ENCODE assay signal across 8 cellular contexts in the genomic region with DNA sequence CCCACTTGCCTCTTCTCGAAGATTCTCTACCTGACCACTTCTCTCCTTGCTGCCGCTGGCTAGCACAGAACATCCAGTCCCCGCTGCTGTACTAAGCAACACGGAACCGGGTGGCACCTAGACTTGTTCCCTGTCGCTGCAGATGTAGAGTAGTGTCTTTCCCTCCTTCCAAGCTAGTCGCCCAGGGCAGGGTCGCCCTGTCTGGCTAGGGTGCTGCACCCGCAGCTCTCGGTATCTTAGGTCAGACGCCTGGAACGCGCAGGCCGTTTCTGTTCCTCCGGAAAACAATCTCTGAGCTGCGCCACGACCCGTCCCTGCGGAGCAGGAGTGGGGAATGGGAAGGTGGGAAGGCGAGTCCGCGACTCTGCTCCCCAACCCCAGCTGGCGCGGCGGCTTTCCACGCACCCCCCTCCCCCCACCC. TPM values are rescaled to one million over a fixed set of nuclear protein-coding genes. Genes with fewer than 3 reads are reported as not detected.
DNase-seq lines count a peak whose midpoint lies in the region; ATAC-seq and TF ChIP-seq lines count a peak whose summit lies in the region.

No MANE protein-coding gene starts in this region.

- TF ChIP-seq CTCF in Caco-2 (IDR thresholded peaks at IDR 0.05; ENCODE audit: insufficient read depth in 1 of 2, low read depth in 1 of 2, low read length in 1 of 2, severe bottlenecking in 1 of 2, unreplicated experiment in 1 of 2) (no peak), brain (conservative IDR thresholded peaks at IDR 0.05) (no peak), liver (IDR thresholded peaks at IDR 0.05; ENCODE audit: low read depth, low read length, missing input control) (no peak)

- DNase-seq in Caco-2 = peak in 1 of 2 experiments; percentile 39
- DNase-seq in superior temporal gyrus (ENCODE audit: extremely low spot score) = peak; percentile 31

- H3K27ac Mint-ChIP-seq in Caco-2 (ENCODE audit: unreplicated experiment) (peak overlapping the region; percentile 40), brain (peak overlapping the region; percentile 45 to 86 (median 82))

- 1% methylated on average over 26 of the region's 26 CpGs for WGBS in liver

- H3K4me3 ChIP-seq in Caco-2 (ENCODE audit: low read depth, low read length) = peak overlapping the region; percentile 66
- peak overlapping the region; percentile 81 to 91 (median 91) for H3K4me3 ChIP-seq in liver (ENCODE audit: low read depth in 1 of 3, low read length in 3 of 3)

- ATAC-seq in HG03045 (IDR thresholded peaks at IDR 0.05; ENCODE audit: unreplicated experiment) (no peak), GM19455 (IDR thresholded peaks at IDR 0.05; ENCODE audit: unreplicated experiment) (no peak), HG02840 (IDR thresholded peaks at IDR 0.05; ENCODE audit: low FRiP score, unreplicated experiment) (no peak)

- peaks cover 18% of the 10 kb centered on the region for H3K4me1 Mint-ChIP-seq in Caco-2 (ENCODE audit: low read depth, unreplicated experiment)
- peaks cover 48% of the 10 kb centered on the region for H3K4me1 Mint-ChIP-seq in brain

- H3K9me3 Mint-ChIP-seq in Caco-2 (ENCODE audit: unreplicated experiment) (no peaks in the 10 kb centered on the region), brain (no peaks in the 10 kb centered on the region)

- peaks cover 1% of the 10 kb centered on the region; the same call in 1 of the 2 replicates for H3K36me3 ChIP-seq in Caco-2 (ENCODE audit: control insufficient read depth, insufficient read depth, low read length)
- no peaks in the 10 kb centered on the region for H3K36me3 ChIP-seq in KOPT-K1 (ENCODE audit: insufficient read depth, low read length)
- peaks cover 0 to 3% (median 1%) of the 10 kb centered on the region in 4 donors for H3K36me3 ChIP-seq in liver (ENCODE audit: control insufficient read depth in 4 of 4, insufficient read depth in 3 of 4, low read depth in 1 of 4, low read length in 3 of 4)

- H3K27me3 Mint-ChIP-seq in Caco-2 (ENCODE audit: insufficient read depth, unreplicated experiment) (no peaks in the 10 kb centered on the region), brain (peaks cover 12% of the 10 kb centered on the region)

- H3K4me3 Mint-ChIP-seq in Caco-2 (ENCODE audit: unreplicated experiment) (peak overlapping the region; percentile 75), brain (peak overlapping the region; percentile 88 to 94 (median 90))

- intact Hi-C loops in Caco-2 (cut with micrococcal nuclease; ENCODE audit: unreplicated experiment) = loop anchor here (1.0 kb wide), 1 partner anchor 36 kb away; no protein-coding TSS in a partner anchor

- peak overlapping the region; percentile 55 to 70 for H3K9ac ChIP-seq in liver (ENCODE audit: low read depth in 1 of 2, low read length in 2 of 2)

- TSS peak; percentile 44 for BruUV-seq in Caco-2 (replicated peaks; lab: Mats Ljungman, UMichigan)

- H3K27ac ChIP-seq in KOPT-K1 (ENCODE audit: low read depth, low read length, poor library complexity, severe bottlenecking) = peak overlapping the region; percentile 35
- H3K27ac ChIP-seq in liver (ENCODE audit: low read depth in 1 of 2, low read length in 2 of 2) = peak overlapping the region; percentile 96 to 99

- H3K9me3 ChIP-seq in Caco-2 = no peaks in the 10 kb centered on the region
- no peaks in the 10 kb centered on the region for H3K9me3 ChIP-seq in KOPT-K1 (ENCODE audit: insufficient read depth, low read length, poor library complexity, severe bottlenecking)
- H3K9me3 ChIP-seq in liver (ENCODE audit: control insufficient read depth in 4 of 4, low read length in 3 of 4) = no peaks in the 10 kb centered on the region

- H3K27me3 ChIP-seq in Caco-2 (replicated peaks; ENCODE audit: control insufficient read depth, insufficient read depth, low read length) = no peaks in the 10 kb centered on the region
- no peaks in the 10 kb centered on the region for H3K27me3 ChIP-seq in liver (ENCODE audit: control insufficient read depth in 4 of 4, insufficient read depth in 4 of 4, low read length in 3 of 4)

- H3K4me1 ChIP-seq in Caco-2 (peaks cover 40% of the 10 kb centered on the region), liver (ENCODE audit: control insufficient read depth in 4 of 4, insufficient read depth in 4 of 4, low read length in 3 of 4) (peaks cover 20 to 48% (median 40%) of the 10 kb centered on the region in 4 donors)

- POLR2A ChIA-PET in Caco-2 (lab: Charles Lee) = interaction anchor here (0.5 to 1.5 kb wide), 11 partner anchors 10 to 1636 kb away, joined by 3 to 13 read pairs (median 6); a partner anchor contains a TSS

- H3K36me3 Mint-ChIP-seq in Caco-2 (ENCODE audit: insufficient read depth, unreplicated experiment) (peaks cover 14% of the 10 kb centered on the region), brain (no peaks in the 10 kb centered on the region)

- no peak for TF ChIP-seq RAD21 in liver (IDR thresholded peaks at IDR 0.05)

- CTCF ChIA-PET in Caco-2 (lab: Charles Lee) = interaction anchor here (0.6 to 2.4 kb wide), 11 partner anchors 7 to 570 kb away, joined by 3 to 18 read pairs (median 6); a partner anchor contains a TSS

TF ChIP-seq in liver, 16 proteins besides CTCF, POLR2A, EP300 and RAD21:
- TF ChIP-seq SP1 (IDR thresholded peaks at IDR 0.05) (peak; percentile 5), HNF4A (conservative IDR thresholded peaks at IDR 0.05) (no peak), YY1 (IDR thresholded peaks at IDR 0.05) (no peak), TAF1 (conservative IDR thresholded peaks at IDR 0.05) (no peak), NR2F2 (IDR thresholded peaks at IDR 0.05) (peak; percentile 13), FOXA2 (IDR thresholded peaks at IDR 0.05) (no peak), JUND (IDR thresholded peaks at IDR 0.05) (no peak), EGR1 (IDR thresholded peaks at IDR 0.05; ENCODE audit: low read depth in 2 of 2) (no peak), RXRA (IDR thresholded peaks at IDR 0.05) (no peak), FOXA1 (IDR thresholded peaks at IDR 0.05) (no peak), GABPA (IDR thresholded peaks at IDR 0.05 in 1 of 2, conservative IDR thresholded peaks at IDR 0.05 in 1 of 2) (no peak), HNF4G (IDR thresholded peaks at IDR 0.05) (no peak)
- TF ChIP-seq, protein P1, sequence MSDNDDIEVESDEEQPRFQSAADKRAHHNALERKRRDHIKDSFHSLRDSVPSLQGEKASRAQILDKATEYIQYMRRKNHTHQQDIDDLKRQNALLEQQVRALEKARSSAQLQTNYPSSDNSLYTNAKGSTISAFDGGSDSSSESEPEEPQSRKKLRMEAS (IDR thresholded peaks at IDR 0.05) = no peak
- TF ChIP-seq, protein P2, sequence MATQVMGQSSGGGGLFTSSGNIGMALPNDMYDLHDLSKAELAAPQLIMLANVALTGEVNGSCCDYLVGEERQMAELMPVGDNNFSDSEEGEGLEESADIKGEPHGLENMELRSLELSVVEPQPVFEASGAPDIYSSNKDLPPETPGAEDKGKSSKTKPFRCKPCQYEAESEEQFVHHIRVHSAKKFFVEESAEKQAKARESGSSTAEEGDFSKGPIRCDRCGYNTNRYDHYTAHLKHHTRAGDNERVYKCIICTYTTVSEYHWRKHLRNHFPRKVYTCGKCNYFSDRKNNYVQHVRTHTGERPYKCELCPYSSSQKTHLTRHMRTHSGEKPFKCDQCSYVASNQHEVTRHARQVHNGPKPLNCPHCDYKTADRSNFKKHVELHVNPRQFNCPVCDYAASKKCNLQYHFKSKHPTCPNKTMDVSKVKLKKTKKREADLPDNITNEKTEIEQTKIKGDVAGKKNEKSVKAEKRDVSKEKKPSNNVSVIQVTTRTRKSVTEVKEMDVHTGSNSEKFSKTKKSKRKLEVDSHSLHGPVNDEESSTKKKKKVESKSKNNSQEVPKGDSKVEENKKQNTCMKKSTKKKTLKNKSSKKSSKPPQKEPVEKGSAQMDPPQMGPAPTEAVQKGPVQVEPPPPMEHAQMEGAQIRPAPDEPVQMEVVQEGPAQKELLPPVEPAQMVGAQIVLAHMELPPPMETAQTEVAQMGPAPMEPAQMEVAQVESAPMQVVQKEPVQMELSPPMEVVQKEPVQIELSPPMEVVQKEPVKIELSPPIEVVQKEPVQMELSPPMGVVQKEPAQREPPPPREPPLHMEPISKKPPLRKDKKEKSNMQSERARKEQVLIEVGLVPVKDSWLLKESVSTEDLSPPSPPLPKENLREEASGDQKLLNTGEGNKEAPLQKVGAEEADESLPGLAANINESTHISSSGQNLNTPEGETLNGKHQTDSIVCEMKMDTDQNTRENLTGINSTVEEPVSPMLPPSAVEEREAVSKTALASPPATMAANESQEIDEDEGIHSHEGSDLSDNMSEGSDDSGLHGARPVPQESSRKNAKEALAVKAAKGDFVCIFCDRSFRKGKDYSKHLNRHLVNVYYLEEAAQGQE (IDR thresholded peaks at IDR 0.05) = peak; percentile 9
- TF ChIP-seq, protein P3, sequence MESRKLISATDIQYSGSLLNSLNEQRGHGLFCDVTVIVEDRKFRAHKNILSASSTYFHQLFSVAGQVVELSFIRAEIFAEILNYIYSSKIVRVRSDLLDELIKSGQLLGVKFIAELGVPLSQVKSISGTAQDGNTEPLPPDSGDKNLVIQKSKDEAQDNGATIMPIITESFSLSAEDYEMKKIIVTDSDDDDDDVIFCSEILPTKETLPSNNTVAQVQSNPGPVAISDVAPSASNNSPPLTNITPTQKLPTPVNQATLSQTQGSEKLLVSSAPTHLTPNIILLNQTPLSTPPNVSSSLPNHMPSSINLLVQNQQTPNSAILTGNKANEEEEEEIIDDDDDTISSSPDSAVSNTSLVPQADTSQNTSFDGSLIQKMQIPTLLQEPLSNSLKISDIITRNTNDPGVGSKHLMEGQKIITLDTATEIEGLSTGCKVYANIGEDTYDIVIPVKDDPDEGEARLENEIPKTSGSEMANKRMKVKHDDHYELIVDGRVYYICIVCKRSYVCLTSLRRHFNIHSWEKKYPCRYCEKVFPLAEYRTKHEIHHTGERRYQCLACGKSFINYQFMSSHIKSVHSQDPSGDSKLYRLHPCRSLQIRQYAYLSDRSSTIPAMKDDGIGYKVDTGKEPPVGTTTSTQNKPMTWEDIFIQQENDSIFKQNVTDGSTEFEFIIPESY (IDR thresholded peaks at IDR 0.05) = no peak
- TF ChIP-seq, protein P4, sequence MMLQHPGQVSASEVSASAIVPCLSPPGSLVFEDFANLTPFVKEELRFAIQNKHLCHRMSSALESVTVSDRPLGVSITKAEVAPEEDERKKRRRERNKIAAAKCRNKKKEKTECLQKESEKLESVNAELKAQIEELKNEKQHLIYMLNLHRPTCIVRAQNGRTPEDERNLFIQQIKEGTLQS (IDR thresholded peaks at IDR 0.05) = no peak

RNA-seq across cellular contexts. Expression of a gene that starts 0.8 kb away (rescaled TPM):
- 17.9 and 19.4 TPM in 2 replicates for total RNA-seq in Caco-2 (2022)
- 4.3 TPM for polyA plus RNA-seq in brain (ENCODE audit: insufficient read depth, low read depth, low replicate concordance)
- total RNA-seq in liver = 10 to 100 TPM in 1 of 2 donors, 1 to 10 TPM in 1; 7.1 to 10.8 TPM
- 10 to 100 TPM in 1 of 2 donors, 1 to 10 TPM in 1; 8.0 to 10.3 TPM for polyA plus RNA-seq in liver

RNA-seq across cellular contexts. Expression of a gene that starts 6.9 kb away (rescaled TPM):
- total RNA-seq in Caco-2 (2022) = 58.4 and 60.4 TPM in 2 replicates
- 48.7 TPM for polyA plus RNA-seq in brain (ENCODE audit: insufficient read depth, low read depth, low replicate concordance)
- 10 to 100 TPM; 45.2 to 84.4 TPM for total RNA-seq in liver
- polyA plus RNA-seq in liver = 10 to 100 TPM; 54.7 to 94.8 TPM

RNA-seq across cellular contexts. Expression of a gene that starts 21.4 kb away (rescaled TPM):
- total RNA-seq in Caco-2 (2022) = 10.6 and 12.5 TPM in 2 replicates
- polyA plus RNA-seq in brain (ENCODE audit: insufficient read depth, low read depth, low replicate concordance) = 21.8 TPM
- 10 to 100 TPM in 1 of 2 donors, 1 to 10 TPM in 1; 7.8 to 11.4 TPM for total RNA-seq in liver
- 10 to 100 TPM; 12.8 to 13.2 TPM for polyA plus RNA-seq in liver
